In the genomic region with DNA sequence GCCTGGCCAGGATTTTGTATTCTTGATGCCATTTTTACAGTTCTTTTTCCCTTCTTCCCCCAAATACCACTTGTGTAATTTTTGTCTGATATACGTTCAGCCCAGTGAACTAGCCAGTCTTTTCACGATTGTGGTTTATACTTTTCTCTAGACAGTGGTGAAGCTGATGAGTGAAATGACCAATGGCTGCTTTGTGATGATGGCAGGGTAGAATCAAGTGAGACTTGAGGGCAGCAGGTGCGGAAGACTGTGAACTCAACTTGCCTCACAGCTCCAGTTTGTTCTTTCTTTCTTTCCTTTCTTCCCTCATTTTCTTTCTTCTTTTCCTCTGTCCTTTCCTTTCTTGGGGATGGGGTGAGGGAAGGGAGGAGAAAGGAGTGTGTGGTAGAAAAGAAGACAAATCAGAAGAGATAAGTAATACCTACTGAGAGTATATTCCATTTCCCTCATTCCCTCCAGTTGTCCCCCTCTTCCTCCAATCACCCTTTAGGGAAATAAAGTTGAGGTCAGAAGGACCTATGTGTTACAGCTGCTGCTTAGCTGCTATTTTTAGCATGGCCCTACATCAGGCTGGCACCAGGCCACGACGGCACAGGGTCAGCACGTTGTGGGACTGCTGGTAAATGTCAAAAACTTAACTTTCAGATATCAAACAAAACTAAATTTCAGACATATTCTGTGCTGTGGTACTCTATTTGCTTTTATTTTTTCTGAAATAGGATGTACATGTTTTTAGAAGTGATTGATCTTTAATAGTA, we compare ENCODE assay signal across 17 cellular contexts. TPM values are rescaled to one million over a fixed set of nuclear protein-coding genes. Genes with fewer than 3 reads are reported as not detected.
A peak's percentile ranks its signal among the peaks of the same experiment; 100 is the strongest.
DNase-seq lines count a peak whose midpoint lies in the region; ATAC-seq and TF ChIP-seq lines count a peak whose summit lies in the region.
"Had no signal": no experiment of that assay in that cellular context is flagged by ENCODE, and none has a peak within 500 bp of the region (broad histone marks: within the 10 kb centered on the region; RNA-seq: fewer than 3 reads in every experiment).

No MANE protein-coding gene starts in this region.

- H3K27me3 ChIP-seq in psoas muscle (ENCODE audit: insufficient read depth in 3 of 3, low read length in 2 of 3) (no peaks in the 10 kb centered on the region), WERI-Rb-1 (ENCODE audit: insufficient read depth, low read depth, severe bottlenecking) (no peaks in the 10 kb centered on the region)

- peak overlapping the region in 2 of 5 experiments; percentile 45 to 86 for H3K27ac Mint-ChIP-seq in brain
- H3K27ac Mint-ChIP-seq: B cell had no signal

- peaks cover 36% of the 10 kb centered on the region for H3K36me3 Mint-ChIP-seq in brain

- 45 to 54% (median 46%) methylated on average over 6 of the region's 6 CpGs for WGBS in psoas muscle, 3 donors

- H3K4me3 Mint-ChIP-seq in brain: peak overlapping the region in 3 of 5 experiments; percentile 30 to 52 (median 32)
- H3K4me3 Mint-ChIP-seq: B cell had no signal

- H3K4me1 Mint-ChIP-seq in brain: peaks cover 85% of the 10 kb centered on the region

- H3K9me3 ChIP-seq in psoas muscle (no peaks in the 10 kb centered on the region), WERI-Rb-1 (ENCODE audit: severe bottlenecking) (no peaks in the 10 kb centered on the region)

- H3K4me3 ChIP-seq in psoas muscle (no peak overlapping the region), WERI-Rb-1 (ENCODE audit: low read depth, low read length) (no peak overlapping the region)
- H3K4me3 ChIP-seq: PC-9 had no signal

- H3K4me1 ChIP-seq in psoas muscle: peaks cover 40% of the 10 kb centered on the region

- peaks cover 0 to 4% (median 0%) of the 10 kb centered on the region in 5 experiments for H3K9me3 Mint-ChIP-seq in brain

- no peaks in the 10 kb centered on the region for H3K27me3 Mint-ChIP-seq in brain
- H3K27me3 Mint-ChIP-seq: B cell had no signal

- intact Hi-C loops in psoas muscle (cut with DNase I): no loop called here

- H3K27ac ChIP-seq in psoas muscle (no peak overlapping the region), WERI-Rb-1 (no peak overlapping the region)
- H3K27ac ChIP-seq: PC-9 had no signal

- DNase-seq in RPMI7951 (ENCODE audit: low read depth) (peak; percentile 14), left kidney (ENCODE audit: low read depth, low spot score) (peak; percentile 19), psoas muscle (peak; percentile 48 to 59), WERI-Rb-1 (no peak), CD1c-positive myeloid dendritic cell (ENCODE audit: extremely low spot score) (no peak), activated gamma-delta T cell treated with Interleukin-2 at 50 U/mL for 16 hours (no peak)
- DNase-seq: activated CD4-positive, alpha-beta T cell treated with anti-CD3 and anti-CD28 coated beads, Interleukin-2, amount 50 U/mL, for 4 hours; DMS153; GF-D8; HCEC 1CT; NCI-H1048; NCI-H2081 treated with DMSO at 0.1 percent for 48 hours; NCI-H748 treated with DMSO at 0.1 percent for 48 hours; PC-9; posterior cingulate gyrus had no signal

- ATAC-seq in psoas muscle: peak; percentile 61 to 74 (median 66)

- no peak for TF ChIP-seq CTCF in brain (conservative IDR thresholded peaks at IDR 0.05)
- no peak for TF ChIP-seq CTCF in psoas muscle (IDR thresholded peaks at IDR 0.05)
- no peak for TF ChIP-seq CTCF in WERI-Rb-1 (IDR thresholded peaks at IDR 0.05; ENCODE audit: low read depth, low read length)

- H3K36me3 ChIP-seq in psoas muscle (ENCODE audit: insufficient read depth in 1 of 2, low read depth in 1 of 2) (no peaks in the 10 kb centered on the region), WERI-Rb-1 (no peaks in the 10 kb centered on the region)

RNA-seq across cellular contexts. Expression of a gene that starts 12.3 kb away (rescaled TPM):
- 4.4 and 5.0 TPM in 2 replicates for total RNA-seq in RPMI7951 (2014; rRNA removed; shearing (Covaris generic))
- polyA plus RNA-seq in brain (ENCODE audit: insufficient read depth, low read depth, low replicate concordance) (11.0 TPM), psoas muscle (1 to 10 TPM; 1.4 to 5.8 (median 2.0) TPM)
- 1 to 10 TPM; 2.4 to 6.3 (median 4.2) TPM for total RNA-seq in psoas muscle

Comparison
In these comparisons a context has a peak if more than half of its experiments do, and no peak if none do; other contexts are left out.
1. DNase-seq: peak in RPMI7951 (single experiment), left kidney (single experiment) and psoas muscle (2 of 2); none in WERI-Rb-1 (single experiment), CD1c-positive myeloid dendritic cell (single experiment) and activated gamma-delta T cell treated with Interleukin-2 at 50 U/mL for 16 hours (single experiment).